19 cellular contexts compared by ENCODE assay signal in the genomic region with DNA sequence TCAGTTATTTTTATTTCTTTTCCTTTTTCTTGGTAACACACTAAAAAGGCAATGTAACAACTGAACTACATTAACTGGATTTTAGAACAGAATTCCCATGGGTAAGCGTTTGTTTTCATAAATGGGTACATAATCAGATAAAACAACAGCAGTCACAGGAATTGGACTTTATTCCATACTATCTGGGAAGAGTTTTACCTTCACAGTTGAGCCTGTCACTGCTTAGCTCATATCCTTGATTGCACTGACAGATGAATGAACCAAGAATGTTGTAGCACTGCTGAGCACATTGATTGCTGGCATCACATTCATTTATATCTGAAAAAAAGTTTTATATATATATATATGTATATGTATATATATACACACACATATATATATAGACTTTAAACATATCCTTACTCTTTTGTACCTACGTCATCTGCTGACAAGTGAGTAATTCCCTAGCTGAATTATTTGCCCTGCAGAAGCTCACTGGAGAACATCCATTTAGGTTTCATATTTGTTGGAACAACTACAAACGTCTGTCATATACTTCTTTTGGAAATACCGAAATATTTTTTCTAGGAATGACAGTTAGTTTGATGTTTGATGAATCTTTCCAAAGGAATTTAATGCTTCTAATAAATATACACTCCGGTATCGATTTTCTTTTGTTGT. TPM values are rescaled to one million over a fixed set of nuclear protein-coding genes. Genes with fewer than 3 reads are reported as not detected.
"Had no signal": no experiment of that assay in that cellular context is flagged by ENCODE, and none has a peak within 500 bp of the region (broad histone marks: within the 10 kb centered on the region; RNA-seq: fewer than 3 reads in every experiment).

No MANE protein-coding gene starts in this region.

- H3K4me1 Mint-ChIP-seq: activated CD4-positive, alpha-beta T cell treated with anti-CD3 and anti-CD28 coated beads, Interleukin-2, amount 10 ng/mL, durations not matched to agents 24 days and 14 days; activated naive CD8-positive, alpha-beta T cell treated with anti-CD3 and anti-CD28 coated beads for 36 hours had no signal

- H3K4me1 ChIP-seq: upper lobe of left lung had no signal

- H3K36me3 Mint-ChIP-seq: activated naive CD8-positive, alpha-beta T cell treated with anti-CD3 and anti-CD28 coated beads for 36 hours; naive B cell had no signal

- H3K27me3 Mint-ChIP-seq: activated CD4-positive, alpha-beta T cell treated with anti-CD3 and anti-CD28 coated beads, Interleukin-2, amount 10 ng/mL, durations not matched to agents 24 days and 14 days; activated naive CD8-positive, alpha-beta T cell treated with anti-CD3 and anti-CD28 coated beads for 36 hours; effector memory CD8-positive, alpha-beta T cell had no signal

- H3K4me3 Mint-ChIP-seq: activated CD4-positive, alpha-beta T cell treated with anti-CD3 and anti-CD28 coated beads, Interleukin-2, amount 10 ng/mL, durations not matched to agents 24 days and 14 days; activated CD8-positive, alpha-beta T cell treated with anti-CD3 and anti-CD28 coated beads, Interleukin-2, amount 10 ng/mL, durations not matched to agents 7 days and 5 days; activated naive CD8-positive, alpha-beta T cell treated with anti-CD3 and anti-CD28 coated beads for 36 hours; effector memory CD8-positive, alpha-beta T cell; naive B cell had no signal

- H3K27ac Mint-ChIP-seq: activated CD4-positive, alpha-beta T cell treated with anti-CD3 and anti-CD28 coated beads, Interleukin-2, amount 10 ng/mL, durations not matched to agents 24 days and 14 days; activated CD8-positive, alpha-beta T cell treated with anti-CD3 and anti-CD28 coated beads, Interleukin-2, amount 10 ng/mL, durations not matched to agents 7 days and 5 days; activated naive CD8-positive, alpha-beta T cell treated with anti-CD3 and anti-CD28 coated beads for 36 hours; effector memory CD8-positive, alpha-beta T cell; naive B cell had no signal

- H3K27ac ChIP-seq: epithelial cell of prostate, skin epidermis, upper lobe of left lung had no signal

- H3K27me3 ChIP-seq: upper lobe of left lung had no signal

- H3K4me3 ChIP-seq: skin epidermis, upper lobe of left lung had no signal

- DNase-seq: activated CD4-positive, alpha-beta T cell treated with anti-CD3 and anti-CD28 coated beads, Interleukin-2, amount 10 ng/mL, durations not matched to agents 24 days and 14 days; activated CD4-positive, CD25-positive, alpha-beta regulatory T cell; activated CD8-positive, alpha-beta memory T cell treated with anti-CD3 and anti-CD28 coated beads, Interleukin-2, amount 50 U/mL, for 4 hours; activated CD8-positive, alpha-beta T cell treated with anti-CD3 and anti-CD28 coated beads, Interleukin-2, amount 10 ng/mL, durations not matched to agents 7 days and 5 days; activated effector memory CD4-positive, alpha-beta T cell treated with anti-CD3 and anti-CD28 coated beads, Interleukin-2, amount 50 U/mL, for 16 hours; activated naive CD8-positive, alpha-beta T cell treated with anti-CD3 and anti-CD28 coated beads for 36 hours; activated T-cell treated with anti-CD3 and anti-CD28 coated beads, Interleukin-2, amount 50 U/mL, for 48 hours; anterior cingulate cortex; dermis blood vessel endothelial cell; effector memory CD8-positive, alpha-beta T cell; naive B cell; stimulated activated CD4-positive, alpha-beta T cell treated with anti-CD3 and anti-CD28 coated beads, Interleukin-4, amount 100 ng/mL, for 4 hours; stimulated activated CD8-positive, alpha-beta memory T cell treated with anti-CD3 and anti-CD28 coated beads, Interleukin-4, amount 100 ng/mL, for 48 hours; stimulated activated naive CD8-positive, alpha-beta T cell treated with anti-CD3 and anti-CD28 coated beads, Interleukin-15, Interleukin-2, amounts not matched to agents 100 U/mL and 50 U/mL, for 24 hours; upper lobe of left lung had no signal

- H3K9me3 ChIP-seq: upper lobe of left lung had no signal

- H3K9me3 Mint-ChIP-seq: activated CD4-positive, alpha-beta T cell treated with anti-CD3 and anti-CD28 coated beads, Interleukin-2, amount 10 ng/mL, durations not matched to agents 24 days and 14 days; activated naive CD8-positive, alpha-beta T cell treated with anti-CD3 and anti-CD28 coated beads for 36 hours; effector memory CD8-positive, alpha-beta T cell had no signal

- ATAC-seq: activated CD8-positive, alpha-beta T cell treated with anti-CD3 and anti-CD28 coated beads, Interleukin-2, amount 10 ng/mL, durations not matched to agents 7 days and 5 days; effector memory CD8-positive, alpha-beta T cell; stimulated activated naive CD8-positive, alpha-beta T cell treated with anti-CD3 and anti-CD28 coated beads, Interleukin-15, Interleukin-2, amounts not matched to agents 100 U/mL and 50 U/mL, for 24 hours had no signal

- FAIRE-seq: islet of Langerhans had no signal

RNA-seq across cellular contexts. Expression of a gene that starts 47.0 kb away (rescaled TPM):
- total RNA-seq: activated CD4-positive, alpha-beta T cell treated with anti-CD3 and anti-CD28 coated beads, Interleukin-2, amount 10 ng/mL, durations not matched to agents 24 days and 14 days; activated CD8-positive, alpha-beta T cell treated with anti-CD3 and anti-CD28 coated beads, Interleukin-2, amount 10 ng/mL, durations not matched to agents 7 days and 5 days; activated naive CD8-positive, alpha-beta T cell treated with anti-CD3 and anti-CD28 coated beads for 36 hours; T-helper 2 cell treated with Interferon-gamma antibody and Interleukin-4, amounts not matched to agents 100 ng/mL and 5 ng/mL, for 36 hours had no signal
